In genomic region chrX:41917517-41917916, GRCh38 we compare ENCODE assay signal across 18 cellular contexts. TPM values are rescaled to one million over a fixed set of nuclear protein-coding genes. Genes with fewer than 3 reads are reported as not detected.
DNase-seq lines count a peak whose midpoint lies in the region; ATAC-seq lines count a peak whose summit lies in the region.
"Had no signal": no experiment of that assay in that cellular context is flagged by ENCODE, and none has a peak within 500 bp of the region (broad histone marks: within the 10 kb centered on the region; RNA-seq: fewer than 3 reads in every experiment).

No MANE protein-coding gene starts in this region.

- peaks cover 14% of the 10 kb centered on the region for H3K36me3 Mint-ChIP-seq in activated naive CD4-positive, alpha-beta T cell treated with anti-CD3 and anti-CD28 coated beads, Interleukin-2, amount 10 ng/mL, durations not matched to agents 7 days and 5 days
- peaks cover 5% of the 10 kb centered on the region in 2 donors for H3K36me3 Mint-ChIP-seq in activated naive CD4-positive, alpha-beta T cell treated with anti-CD3 and anti-CD28 coated beads, Interleukin-2, amount 50 U/mL, for 72 hours
- peaks cover 3% of the 10 kb centered on the region for H3K36me3 Mint-ChIP-seq in T-helper 17 cell (ENCODE audit: low read depth)
- peaks cover 1% of the 10 kb centered on the region for H3K36me3 Mint-ChIP-seq in effector memory CD8-positive, alpha-beta T cell (ENCODE audit: insufficient read depth)

- peak overlapping the region; percentile 35 for H3K4me3 Mint-ChIP-seq in activated naive CD4-positive, alpha-beta T cell treated with anti-CD3 and anti-CD28 coated beads, Interleukin-2, amount 10 ng/mL, durations not matched to agents 7 days and 5 days
- peak overlapping the region; percentile 76 for H3K4me3 Mint-ChIP-seq in T-helper 17 cell
- peak overlapping the region; percentile 43 to 72 for H3K4me3 Mint-ChIP-seq in effector memory CD8-positive, alpha-beta T cell

- H3K27me3 Mint-ChIP-seq in activated naive CD4-positive, alpha-beta T cell treated with anti-CD3 and anti-CD28 coated beads, Interleukin-2, amount 10 ng/mL, durations not matched to agents 7 days and 5 days: no peaks in the 10 kb centered on the region
- H3K27me3 Mint-ChIP-seq in T-helper 17 cell: no peaks in the 10 kb centered on the region
- no peaks in the 10 kb centered on the region for H3K27me3 Mint-ChIP-seq in effector memory CD8-positive, alpha-beta T cell

- H3K27ac Mint-ChIP-seq in activated naive CD4-positive, alpha-beta T cell treated with anti-CD3 and anti-CD28 coated beads, Interleukin-2, amount 10 ng/mL, durations not matched to agents 7 days and 5 days: peak overlapping the region; percentile 81
- H3K27ac Mint-ChIP-seq in activated naive CD4-positive, alpha-beta T cell treated with anti-CD3 and anti-CD28 coated beads, Interleukin-2, amount 50 U/mL, for 72 hours: no peak overlapping the region
- peak overlapping the region; percentile 67 for H3K27ac Mint-ChIP-seq in T-helper 17 cell
- peak overlapping the region in 1 of 2 donors; percentile 90 for H3K27ac Mint-ChIP-seq in effector memory CD8-positive, alpha-beta T cell

- no peaks in the 10 kb centered on the region for H3K9me3 Mint-ChIP-seq in activated naive CD4-positive, alpha-beta T cell treated with anti-CD3 and anti-CD28 coated beads, Interleukin-2, amount 10 ng/mL, durations not matched to agents 7 days and 5 days
- no peaks in the 10 kb centered on the region for H3K9me3 Mint-ChIP-seq in activated naive CD4-positive, alpha-beta T cell treated with anti-CD3 and anti-CD28 coated beads, Interleukin-2, amount 50 U/mL, for 72 hours
- H3K9me3 Mint-ChIP-seq in effector memory CD8-positive, alpha-beta T cell: no peaks in the 10 kb centered on the region

- H3K27ac ChIP-seq in thymus (ENCODE audit: low read depth): no peak overlapping the region
- H3K27ac ChIP-seq: adrenal gland, gastrocnemius medialis had no signal

- H3K9me3 ChIP-seq in T-helper 17 cell (ENCODE audit: control insufficient read depth, low read length, poor library complexity, severe bottlenecking) (no peaks in the 10 kb centered on the region), thymus (ENCODE audit: control insufficient read depth) (no peaks in the 10 kb centered on the region)
- H3K9me3 ChIP-seq: adrenal gland, gastrocnemius medialis had no signal

- H3K27me3 ChIP-seq in thymus (ENCODE audit: control insufficient read depth, insufficient read depth): no peaks in the 10 kb centered on the region
- H3K27me3 ChIP-seq: adrenal gland, gastrocnemius medialis had no signal

- no peaks in the 10 kb centered on the region for H3K36me3 ChIP-seq in thymus (ENCODE audit: control insufficient read depth, insufficient read depth)
- H3K36me3 ChIP-seq: adrenal gland, gastrocnemius medialis had no signal

- DNase-seq in activated naive CD4-positive, alpha-beta T cell treated with anti-CD3 and anti-CD28 coated beads, Interleukin-2, amount 10 ng/mL, durations not matched to agents 7 days and 5 days: no peak
- DNase-seq in activated naive CD4-positive, alpha-beta T cell treated with anti-CD3 and anti-CD28 coated beads, Interleukin-2, amount 50 U/mL, for 72 hours (ENCODE audit: low spot score in 2 of 2): no peak
- no peak for DNase-seq in T-helper 17 cell
- no peak for DNase-seq in effector memory CD8-positive, alpha-beta T cell
- no peak for DNase-seq in DMS53 (lab: John Stamatoyannopoulos, UW)
- DNase-seq: activated CD4-positive, CD25-positive, alpha-beta regulatory T cell; adrenal gland; gastrocnemius medialis; midbrain; NCI-H1930; NCI-H226; T-helper 9 cell had no signal

- H3K4me3 ChIP-seq in thymus (ENCODE audit: low read length): peak overlapping the region; percentile 9
- H3K4me3 ChIP-seq: adrenal gland, gastrocnemius medialis, K562 had no signal

- H3K4me1 Mint-ChIP-seq in activated naive CD4-positive, alpha-beta T cell treated with anti-CD3 and anti-CD28 coated beads, Interleukin-2, amount 10 ng/mL, durations not matched to agents 7 days and 5 days: peaks cover 50% of the 10 kb centered on the region
- peaks cover 30% of the 10 kb centered on the region for H3K4me1 Mint-ChIP-seq in T-helper 17 cell
- H3K4me1 Mint-ChIP-seq in effector memory CD8-positive, alpha-beta T cell (ENCODE audit: low read depth in 2 of 2): peaks cover 16 to 33% of the 10 kb centered on the region in 2 donors

- WGBS in thymus: 71% methylated on average over 5 of the region's 5 CpGs

- no peak for ATAC-seq in activated naive CD4-positive, alpha-beta T cell treated with anti-CD3 and anti-CD28 coated beads, Interleukin-2, amount 50 U/mL, for 72 hours
- ATAC-seq in T-helper 17 cell (peak; percentile 64), GM18858 (IDR thresholded peaks at IDR 0.05; ENCODE audit: unreplicated experiment) (no peak), GM21786 (IDR thresholded peaks at IDR 0.05; ENCODE audit: unreplicated experiment) (no peak)
- peak; percentile 43 for ATAC-seq in effector memory CD8-positive, alpha-beta T cell (replicated peaks)
- ATAC-seq: gastrocnemius medialis, K562, left lobe of liver, Panc1 had no signal

- H3K4me1 ChIP-seq in thymus (ENCODE audit: control insufficient read depth, insufficient read depth, low read length): peaks cover 2% of the 10 kb centered on the region
- H3K4me1 ChIP-seq: adrenal gland had no signal

- CTCF ChIA-PET in activated naive CD4-positive, alpha-beta T cell treated with anti-CD3 and anti-CD28 coated beads, Interleukin-2, amount 10 ng/mL, durations not matched to agents 7 days and 5 days (lab: Charles Lee): no interaction called here

RNA-seq across cellular contexts. Expression of gene CASK, which starts 5.8 kb away (rescaled TPM):
- total RNA-seq in activated naive CD4-positive, alpha-beta T cell treated with anti-CD3 and anti-CD28 coated beads, Interleukin-2, amount 50 U/mL, for 72 hours: 10 to 100 TPM; 18.1 to 18.4 TPM
- total RNA-seq in T-helper 17 cell: 100 to 1,000 TPM in 1 of 2 donors, 10 to 100 TPM in 1; 99.9 to 107 TPM
- polyA plus RNA-seq in thymus: 15.7 TPM

Comparison
In these comparisons a context has a peak if more than half of its experiments do, and no peak if none do; other contexts are left out.
1. H3K27ac Mint-ChIP-seq: peak in activated naive CD4-positive, alpha-beta T cell treated with anti-CD3 and anti-CD28 coated beads, Interleukin-2, amount 10 ng/mL, durations not matched to agents 7 days and 5 days (single experiment) and T-helper 17 cell (single experiment); none in activated naive CD4-positive, alpha-beta T cell treated with anti-CD3 and anti-CD28 coated beads, Interleukin-2, amount 50 U/mL, for 72 hours (0 of 2).
2. ATAC-seq: peak in T-helper 17 cell (single experiment) and effector memory CD8-positive, alpha-beta T cell (single experiment); none in activated naive CD4-positive, alpha-beta T cell treated with anti-CD3 and anti-CD28 coated beads, Interleukin-2, amount 50 U/mL, for 72 hours (0 of 2), GM18858 (single experiment) and GM21786 (single experiment).
3. RNA of gene CASK, which starts 5.8 kb away (total RNA-seq): 99.9 to 107 TPM in T-helper 17 cell; 18.1 to 18.4 TPM in activated naive CD4-positive, alpha-beta T cell treated with anti-CD3 and anti-CD28 coated beads, Interleukin-2, amount 50 U/mL, for 72 hours; every median in the first group is over 4 times any median in the second.
4. Peak in every context shown above with its lines, with median percentiles within 50 percentile points of each other: H3K4me3 Mint-ChIP-seq.